8 cellular contexts compared by ENCODE assay signal in the genomic region with DNA sequence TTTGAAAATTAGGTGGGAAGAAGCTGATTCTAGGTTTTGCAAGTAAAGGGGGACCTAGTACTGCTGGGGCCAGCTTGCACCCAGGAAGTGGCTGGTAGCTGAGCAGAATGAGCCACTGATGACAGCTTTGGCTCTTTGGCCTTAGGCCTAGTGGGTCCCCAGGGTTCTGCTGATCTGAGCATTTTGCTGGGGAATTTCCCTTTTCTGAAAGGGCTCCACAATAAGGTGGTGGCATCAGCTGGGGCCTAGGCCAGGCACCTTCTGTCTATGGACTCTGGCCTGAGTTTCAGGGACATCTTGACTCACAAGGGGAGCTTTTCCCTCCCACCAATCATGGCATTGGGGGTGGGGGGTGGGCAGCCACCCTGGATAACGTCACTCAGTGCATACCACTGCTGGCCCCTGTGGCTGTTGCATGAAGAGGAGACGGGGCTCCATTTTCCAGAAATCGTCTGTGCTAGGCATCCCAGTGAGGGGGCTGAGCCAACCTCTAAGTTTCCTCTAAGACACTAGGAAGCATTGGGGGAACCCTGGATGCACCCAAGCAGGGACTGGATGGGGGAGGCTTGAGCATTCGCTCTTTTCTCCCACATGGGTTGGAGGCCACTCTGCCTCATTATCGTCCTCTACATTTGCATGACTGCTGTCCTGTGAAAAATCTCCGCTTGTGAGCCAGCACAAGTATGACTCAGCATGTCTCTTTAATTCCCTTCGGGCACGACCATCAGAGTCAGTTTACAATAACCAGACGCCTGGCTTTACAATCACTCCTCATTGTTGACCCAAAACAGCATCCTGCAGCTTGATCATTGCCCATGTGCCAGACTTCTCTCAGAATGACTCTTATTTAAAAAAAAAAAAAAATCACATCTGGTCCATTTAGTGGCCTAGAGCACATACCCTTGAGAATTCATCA.
DNase-seq lines count a peak whose midpoint lies in the region; ATAC-seq and TF ChIP-seq lines count a peak whose summit lies in the region.

No MANE protein-coding gene starts in this region.

- POLR2A ChIA-PET in HEK293 (lab: Yijun Ruan, JAX): no interaction called here

- H3K27ac ChIP-seq in HEK293 (ENCODE audit: extremely low read depth, low read depth, low read length) (no peak overlapping the region), vagina (peak overlapping the region; percentile 39)

- CTCF ChIA-PET in HEK293 (lab: Yijun Ruan, JAX): interaction anchor here (0.7 to 1.1 kb wide), 2 partner anchors 34 to 56 kb away, joined by 3 to 6 read pairs; no protein-coding TSS in a partner anchor

- H3K4me1 ChIP-seq in HEK293 (ENCODE audit: control insufficient read depth, insufficient read depth, low read length) (no peaks in the 10 kb centered on the region), vagina (peaks cover 16% of the 10 kb centered on the region)

- peak; percentile 5 for DNase-seq in COLO668 (lab: John Stamatoyannopoulos, UW; ENCODE audit: unreplicated experiment)
- peak; percentile 20 for DNase-seq in NCI-H748 treated with DMSO at 0.1 percent for 48 hours (lab: John Stamatoyannopoulos, UW)
- DNase-seq in globus pallidus (ENCODE audit: low spot score): peak; percentile 64
- DNase-seq in vagina (ENCODE audit: extremely low spot score in 2 of 2): no peak
- no peak for DNase-seq in activated naive CD4-positive, alpha-beta T cell treated with anti-CD3 and anti-CD28 coated beads, Interleukin-2, amount 50 U/mL, for 16 hours

- H3K9me3 ChIP-seq in HEK293 (ENCODE audit: control insufficient read depth, insufficient read depth, low read depth, low read length) (no peaks in the 10 kb centered on the region), vagina (no peaks in the 10 kb centered on the region)

- no peak overlapping the region for H3K4me3 ChIP-seq in HEK293 (ENCODE audit: low read depth, low read length)
- H3K4me3 ChIP-seq in vagina: no peak overlapping the region

- TF ChIP-seq CTCF in HEK293 (tag by site-specific recombination; IDR thresholded peaks at IDR 0.05) (no peak), vagina (IDR thresholded peaks at IDR 0.05) (no peak)

- H3K36me3 ChIP-seq in HEK293 (ENCODE audit: control insufficient read depth in 2 of 2, insufficient read depth in 1 of 2, low read length in 2 of 2) (no peaks in the 10 kb centered on the region), vagina (no peaks in the 10 kb centered on the region)

- intact Hi-C loops in vagina (cut with DNase I): no loop called here

- no peaks in the 10 kb centered on the region for H3K27me3 ChIP-seq in vagina

- no peak for TF ChIP-seq POLR2A in vagina (IDR thresholded peaks at IDR 0.05)

- no peak for ATAC-seq in HG02623 (IDR thresholded peaks at IDR 0.05; ENCODE audit: unreplicated experiment)
- no peak for ATAC-seq in GM18907 (IDR thresholded peaks at IDR 0.05; ENCODE audit: unreplicated experiment)

TF ChIP-seq in HEK293, 187 proteins besides CTCF, POLR2A, EP300 and RAD21:
- TF ChIP-seq ZBTB8A (tag by site-specific recombination; IDR thresholded peaks at IDR 0.05) (peak; percentile 58), ZNF184 (tag by site-specific recombination; IDR thresholded peaks at IDR 0.05) (no peak), ZNF335 (tag by site-specific recombination; conservative IDR thresholded peaks at IDR 0.05) (no peak), ZBTB21 (tag by site-specific recombination; IDR thresholded peaks at IDR 0.05) (no peak), ZNF600 (tag by site-specific recombination; IDR thresholded peaks at IDR 0.05) (peak; percentile 67), ZNF48 (tag by site-specific recombination; IDR thresholded peaks at IDR 0.05) (no peak), PRDM10 (tag by site-specific recombination; IDR thresholded peaks at IDR 0.05) (peak; percentile 61), YY2 (tag by site-specific recombination; IDR thresholded peaks at IDR 0.05) (no peak), ZNF146 (tag by site-specific recombination; IDR thresholded peaks at IDR 0.05) (no peak), ZFHX2 (tag by site-specific recombination; conservative IDR thresholded peaks at IDR 0.05) (no peak)
- TF ChIP-seq, protein P1, sequence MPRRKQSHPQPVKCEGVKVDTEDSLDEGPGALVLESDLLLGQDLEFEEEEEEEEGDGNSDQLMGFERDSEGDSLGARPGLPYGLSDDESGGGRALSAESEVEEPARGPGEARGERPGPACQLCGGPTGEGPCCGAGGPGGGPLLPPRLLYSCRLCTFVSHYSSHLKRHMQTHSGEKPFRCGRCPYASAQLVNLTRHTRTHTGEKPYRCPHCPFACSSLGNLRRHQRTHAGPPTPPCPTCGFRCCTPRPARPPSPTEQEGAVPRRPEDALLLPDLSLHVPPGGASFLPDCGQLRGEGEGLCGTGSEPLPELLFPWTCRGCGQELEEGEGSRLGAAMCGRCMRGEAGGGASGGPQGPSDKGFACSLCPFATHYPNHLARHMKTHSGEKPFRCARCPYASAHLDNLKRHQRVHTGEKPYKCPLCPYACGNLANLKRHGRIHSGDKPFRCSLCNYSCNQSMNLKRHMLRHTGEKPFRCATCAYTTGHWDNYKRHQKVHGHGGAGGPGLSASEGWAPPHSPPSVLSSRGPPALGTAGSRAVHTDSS (tag by site-specific recombination; IDR thresholded peaks at IDR 0.05): no peak

Comparison
In these comparisons a context has a peak if more than half of its experiments do, and no peak if none do; other contexts are left out.
1. DNase-seq: peak in COLO668 (single experiment), NCI-H748 treated with DMSO at 0.1 percent for 48 hours (single experiment) and globus pallidus (single experiment); none in vagina (0 of 2) and activated naive CD4-positive, alpha-beta T cell treated with anti-CD3 and anti-CD28 coated beads, Interleukin-2, amount 50 U/mL, for 16 hours (single experiment).